In genomic region chr19:16527971-16528521, GRCh38 we compare ENCODE assay signal across 1 cellular context.
TF ChIP-seq lines count a peak whose summit lies in the region.

No MANE protein-coding gene starts in this region.

TF ChIP-seq in IMR-90, 13 proteins besides CTCF, POLR2A, EP300 and RAD21 (continued from another document):
- TF ChIP-seq ELK1 (IDR thresholded peaks at IDR 0.05; ENCODE audit: borderline replicate concordance, low read depth, low read length) (no peak), RFX5 (IDR thresholded peaks at IDR 0.05; ENCODE audit: low read depth, low read length) (no peak), NFE2L2 (IDR thresholded peaks at IDR 0.05; ENCODE audit: low read depth, low read length) (no peak), RCOR1 (IDR thresholded peaks at IDR 0.05; ENCODE audit: insufficient replicate concordance, low read length) (no peak), CHD1 (IDR thresholded peaks at IDR 0.05; ENCODE audit: low read depth, low read length) (no peak), MXI1 (IDR thresholded peaks at IDR 0.05; ENCODE audit: borderline replicate concordance, low read depth, low read length) (no peak), SMC3 (IDR thresholded peaks at IDR 0.05; ENCODE audit: low read depth, low read length) (no peak), MAZ (IDR thresholded peaks at IDR 0.05; ENCODE audit: borderline replicate concordance, low read depth, low read length) (no peak)
